ENCODE assay signal across 1 cellular context in the genomic region with DNA sequence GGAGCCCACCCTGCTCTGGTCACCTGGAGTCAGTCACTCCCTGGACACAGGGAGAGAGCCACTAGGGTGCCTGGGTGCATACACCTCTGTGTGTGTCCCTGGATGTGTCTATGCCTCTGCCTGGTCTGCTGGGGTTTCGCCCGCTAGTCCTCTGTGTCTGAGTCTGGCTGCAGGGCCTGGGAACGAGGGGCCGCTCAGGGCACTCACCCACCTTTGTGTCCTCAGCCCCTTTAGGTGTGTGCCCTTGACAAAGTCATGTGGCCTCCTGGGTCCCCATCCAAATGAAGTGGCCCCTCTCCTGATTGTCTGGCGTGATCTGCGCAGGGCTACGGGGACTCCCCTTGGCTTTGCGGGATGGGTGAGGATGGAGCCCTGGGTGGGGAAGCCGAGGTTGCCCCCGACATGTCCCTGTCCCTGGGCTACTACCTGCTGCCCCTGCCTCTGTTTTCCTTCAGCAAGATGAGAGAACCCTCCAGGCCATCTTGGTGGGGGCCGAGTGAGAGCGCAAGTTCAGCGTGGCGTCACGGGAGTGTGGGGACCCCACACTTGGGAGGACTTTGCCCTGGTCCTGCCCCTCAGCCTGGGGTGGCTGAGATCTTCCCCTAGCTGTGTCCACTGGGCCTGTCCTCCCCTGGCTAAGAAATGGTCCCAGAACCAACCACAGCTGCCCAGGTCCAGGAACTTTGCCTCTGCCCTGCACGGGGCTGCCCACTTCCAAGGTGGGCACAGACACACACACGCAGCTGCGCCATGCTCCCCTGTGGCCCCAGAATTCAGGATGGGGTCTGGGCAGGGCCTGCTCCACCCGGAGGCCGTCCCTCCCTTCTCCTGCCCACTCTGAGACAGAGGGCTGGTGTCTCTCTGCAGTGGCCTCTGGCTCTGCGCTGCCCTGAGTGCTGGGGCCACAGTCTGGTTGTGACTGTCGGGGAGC.
TF ChIP-seq lines count a peak whose summit lies in the region.

No MANE protein-coding gene starts in this region.

TF ChIP-seq in SK-N-SH, 30 proteins besides CTCF, POLR2A, EP300 and RAD21 (continued from another document):
- TF ChIP-seq, protein P1, sequence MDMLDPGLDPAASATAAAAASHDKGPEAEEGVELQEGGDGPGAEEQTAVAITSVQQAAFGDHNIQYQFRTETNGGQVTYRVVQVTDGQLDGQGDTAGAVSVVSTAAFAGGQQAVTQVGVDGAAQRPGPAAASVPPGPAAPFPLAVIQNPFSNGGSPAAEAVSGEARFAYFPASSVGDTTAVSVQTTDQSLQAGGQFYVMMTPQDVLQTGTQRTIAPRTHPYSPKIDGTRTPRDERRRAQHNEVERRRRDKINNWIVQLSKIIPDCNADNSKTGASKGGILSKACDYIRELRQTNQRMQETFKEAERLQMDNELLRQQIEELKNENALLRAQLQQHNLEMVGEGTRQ (IDR thresholded peaks at IDR 0.05; ENCODE audit: borderline replicate concordance, low read depth, low read length), result no peak
- TF ChIP-seq MEF2A (IDR thresholded peaks at IDR 0.05; ENCODE audit: borderline replicate concordance, low read depth) (no peak), GABPA (IDR thresholded peaks at IDR 0.05; ENCODE audit: low read depth) (no peak)
